In the genomic region with DNA sequence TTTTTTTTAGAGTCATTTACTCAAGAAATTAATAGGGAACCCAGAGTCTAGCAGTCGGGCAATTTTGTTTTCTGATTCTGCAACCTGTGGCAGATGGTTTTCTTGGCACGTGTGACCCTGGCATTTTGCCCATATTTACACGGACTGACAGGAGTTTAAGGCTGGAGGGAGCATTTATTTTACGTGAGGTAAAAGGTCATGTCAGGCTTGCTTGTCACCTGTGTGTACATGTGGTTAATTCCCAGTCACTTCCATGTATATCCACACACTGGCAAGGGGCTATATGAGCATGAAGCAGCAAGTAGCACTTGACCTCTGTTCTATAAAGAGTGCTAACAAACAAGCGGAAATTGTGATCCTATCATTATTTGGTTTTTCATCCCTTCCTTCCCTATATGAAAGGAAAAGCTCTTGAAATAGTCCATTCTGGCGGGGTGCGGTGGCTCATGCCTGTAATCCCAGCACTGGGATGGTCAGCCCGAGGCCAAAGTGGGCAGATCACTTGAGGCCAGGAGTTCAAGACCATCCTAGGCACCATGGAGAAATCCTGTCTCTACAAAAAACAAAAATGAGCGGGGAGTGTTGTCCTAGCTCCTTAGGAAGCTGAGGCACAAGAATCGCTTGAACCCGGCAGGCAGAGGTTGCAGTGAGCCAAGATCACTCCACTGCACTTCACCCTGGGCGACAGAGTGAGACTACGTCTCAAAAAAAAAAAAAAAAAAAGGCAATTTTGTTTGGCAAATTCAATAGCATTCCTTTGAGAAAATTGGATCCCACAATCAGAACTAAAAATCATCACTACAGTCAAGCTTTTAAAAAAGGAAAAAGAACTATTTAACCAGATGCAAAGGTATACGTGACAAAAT, we compare ENCODE assay signal across 1 cellular context.
TF ChIP-seq lines count a peak whose summit lies in the region.

No MANE protein-coding gene starts in this region.

TF ChIP-seq in H1, 55 proteins besides CTCF, POLR2A, EP300 and RAD21:
- TF ChIP-seq TBP (IDR thresholded peaks at IDR 0.05; ENCODE audit: low read depth, low read length) (no peak), FOSL1 (IDR thresholded peaks at IDR 0.05; ENCODE audit: insufficient read depth, low read depth, low read length) (no peak), CEBPB (IDR thresholded peaks at IDR 0.05; ENCODE audit: low read depth, low read length) (no peak), BCL11A (IDR thresholded peaks at IDR 0.05; ENCODE audit: low read depth in 2 of 2, low read length in 2 of 2) (no peak)
